ENCODE assay signal across 1 cellular context in genomic region chr7:132379292-132379691, GRCh38.
TF ChIP-seq lines count a peak whose summit lies in the region.

No MANE protein-coding gene starts in this region.

TF ChIP-seq in K562, 482 proteins besides CTCF, POLR2A, EP300 and RAD21 (continued from another document):
- TF ChIP-seq MGA (IDR thresholded peaks at IDR 0.05): no peak
